9 cellular contexts compared by ENCODE assay signal in the genomic region with DNA sequence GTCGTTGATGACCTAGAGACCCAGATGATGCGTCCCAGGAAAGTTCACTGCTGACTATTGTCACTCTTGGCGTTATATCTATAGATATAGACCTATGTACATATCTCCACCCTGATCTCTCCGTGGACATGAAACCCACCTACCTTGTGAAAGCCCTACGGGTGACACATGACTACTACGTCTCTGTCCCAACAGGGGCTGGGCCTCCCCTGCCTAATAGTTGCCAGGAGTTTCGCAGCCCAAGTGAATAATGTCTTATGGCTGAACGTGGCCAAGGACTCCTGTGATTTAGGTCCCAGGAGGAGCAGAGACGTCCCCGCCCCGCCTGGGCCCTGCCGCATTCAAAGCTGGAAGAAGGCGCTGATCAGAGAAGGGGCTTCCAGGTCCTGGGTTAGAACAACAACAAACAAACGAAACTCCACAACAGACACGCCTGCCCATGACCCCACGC. TPM values are rescaled to one million over a fixed set of nuclear protein-coding genes. Genes with fewer than 3 reads are reported as not detected.
DNase-seq lines count a peak whose midpoint lies in the region; ATAC-seq and TF ChIP-seq lines count a peak whose summit lies in the region.
"Had no signal": no experiment of that assay in that cellular context is flagged by ENCODE, and none has a peak within 500 bp of the region (broad histone marks: within the 10 kb centered on the region; RNA-seq: fewer than 3 reads in every experiment).

No MANE protein-coding gene starts in this region.

- peaks cover 0 to 2% (median 0%) of the 10 kb centered on the region in 3 donors for H3K9me3 ChIP-seq in skeletal muscle tissue (ENCODE audit: control insufficient read depth in 3 of 3, low read length in 3 of 3)

- peak overlapping the region; percentile 54 for H3K4me3 ChIP-seq in GM12865 (ENCODE audit: low read depth, low read length)
- H3K4me3 ChIP-seq in WI38 (ENCODE audit: low read depth, low read length): peak overlapping the region; percentile 56
- H3K4me3 ChIP-seq in skeletal muscle tissue (ENCODE audit: low read length in 3 of 3): peak overlapping the region; percentile 71 to 77 (median 72)

- H3K9ac ChIP-seq in skeletal muscle tissue (ENCODE audit: low read depth in 1 of 3, low read length in 3 of 3): peak overlapping the region in 2 of 3 donors; percentile 45 to 50

- ATAC-seq in GM18517 (IDR thresholded peaks at IDR 0.05; ENCODE audit: unreplicated experiment): no peak

- DNase-seq in GM12865 (ENCODE audit: low read depth) (no peak), germinal center (ENCODE audit: low spot score) (peak; percentile 8), NCI-H2196 treated with DMSO at 0.1 percent for 48 hours (lab: John Stamatoyannopoulos, UW; ENCODE audit: unreplicated experiment) (no peak), cortex of kidney (lab: John Stamatoyannopoulos, UW) (no peak)
- DNase-seq: T1000 had no signal

- TF ChIP-seq CTCF in GM12865 (IDR thresholded peaks at IDR 0.05; ENCODE audit: insufficient read depth, low read depth, low read length, missing control alignments) (no peak), WI38 (IDR thresholded peaks at IDR 0.05; ENCODE audit: low read depth, low read length) (no peak)

- H3K4me1 ChIP-seq in skeletal muscle tissue (ENCODE audit: control insufficient read depth in 3 of 3, insufficient read depth in 3 of 3, low read length in 3 of 3): peaks cover 16 to 23% (median 19%) of the 10 kb centered on the region in 3 donors

- peaks cover 60 to 76% (median 68%) of the 10 kb centered on the region in 3 donors for H3K27me3 ChIP-seq in skeletal muscle tissue (ENCODE audit: control insufficient read depth in 3 of 3, insufficient read depth in 3 of 3, low read length in 3 of 3)

- no peaks in the 10 kb centered on the region for H3K36me3 ChIP-seq in skeletal muscle tissue (ENCODE audit: control insufficient read depth in 3 of 3, insufficient read depth in 3 of 3, low read length in 3 of 3)

- H3K27ac ChIP-seq in skeletal muscle tissue (ENCODE audit: low read depth, low read length): no peak overlapping the region

RNA-seq across cellular contexts. Expression of a gene that starts 4.9 kb away (rescaled TPM):
- 1.6 TPM for total RNA-seq in skeletal muscle tissue
- total RNA-seq: subcutaneous adipose tissue had no signal

RNA-seq across cellular contexts. Expression of a gene that starts 50.7 kb away (rescaled TPM):
- 13.6 TPM for total RNA-seq in skeletal muscle tissue
